In genomic region chr20:37526238-37526838, GRCh38 we compare ENCODE assay signal across 8 cellular contexts. TPM values are rescaled to one million over a fixed set of nuclear protein-coding genes. Genes with fewer than 3 reads are reported as not detected.
DNase-seq lines count a peak whose midpoint lies in the region; ATAC-seq, FAIRE-seq and TF ChIP-seq lines count a peak whose summit lies in the region.

No MANE protein-coding gene starts in this region.

- TF ChIP-seq RAD21 in K562 (CRISPR knock-in tag; conservative IDR thresholded peaks at IDR 0.05 in 1 of 2, IDR thresholded peaks at IDR 0.05 in 1 of 2) = no peak

- H3K27me3 ChIP-seq in K562 (ENCODE audit: control insufficient read depth in 2 of 2, insufficient read depth in 2 of 2, low read length in 2 of 2) (no peaks in the 10 kb centered on the region), smooth muscle cell (ENCODE audit: low read depth) (no peaks in the 10 kb centered on the region)

- BruUV-seq in K562 (replicated peaks; lab: Mats Ljungman, UMichigan) = no TSS peak

- H3K4me1 ChIP-seq in K562 (replicated peaks in 1 of 2; ENCODE audit: control insufficient read depth in 2 of 2, insufficient read depth in 2 of 2, low read length in 2 of 2) = peaks cover 28 to 32% of the 10 kb centered on the region in 2 experiments
- H3K4me1 ChIP-seq in smooth muscle cell (ENCODE audit: low read depth) = peaks cover 5% of the 10 kb centered on the region

- in situ Hi-C loops in K562 (cut with MboI) = loop anchor here (5.0 kb wide), 1 partner anchor 254 kb away; no protein-coding TSS in a partner anchor

- FAIRE-seq in K562 (lab: Jason Lieb, UNC) = peak; percentile 78

- H3K79me2 ChIP-seq in K562 (ENCODE audit: control insufficient read depth, insufficient read depth, low read length) (peaks cover 49% of the 10 kb centered on the region), smooth muscle cell (ENCODE audit: low read depth) (peaks cover 61% of the 10 kb centered on the region)

- TF ChIP-seq POLR2A in K562 (conservative IDR thresholded peaks at IDR 0.05) = no peak

- POLR2A ChIA-PET in K562 (lab: Yijun Ruan, JAX) = interaction anchor here (0.6 to 1.6 kb wide), 6 partner anchors 14 to 250 kb away, joined by 3 to 7 read pairs (median 3); no protein-coding TSS in a partner anchor

- H3F3A ChIP-seq in smooth muscle cell (ENCODE audit: low read depth) = peaks cover 6% of the 10 kb centered on the region

- H3K9me1 ChIP-seq in K562 (ENCODE audit: control insufficient read depth, insufficient read depth, low read length) = peaks cover 4% of the 10 kb centered on the region

- H3K27ac ChIP-seq in K562 (ENCODE audit: extremely low read depth, low read depth, low read length) (peak overlapping the region; percentile 97; the same call in 2 of the 3 replicates), smooth muscle cell (ENCODE audit: low read depth) (peak overlapping the region; percentile 99)

- H4K20me1 ChIP-seq in K562 (replicated peaks; ENCODE audit: control insufficient read depth, insufficient read depth, low read length) (no peaks in the 10 kb centered on the region; the same call in 1 of the 2 replicates), smooth muscle cell (ENCODE audit: low read depth) (peaks cover 49% of the 10 kb centered on the region)

- peaks cover 9% of the 10 kb centered on the region; the same call in 1 of the 3 replicates for H3K36me3 ChIP-seq in K562 (ENCODE audit: control insufficient read depth, insufficient read depth, low read length)
- no peaks in the 10 kb centered on the region for H3K36me3 ChIP-seq in smooth muscle cell (ENCODE audit: low read depth)

- H3K4me3 ChIP-seq in K562 (peak overlapping the region; percentile 84), smooth muscle cell (peak overlapping the region; percentile 99)

- TF ChIP-seq EP300 in K562 (IDR thresholded peaks at IDR 0.05; ENCODE audit: low read length) = peak; percentile 61; the same call in 1 of the 2 replicates

- no peak overlapping the region for H2AFZ ChIP-seq in K562 (ENCODE audit: low read depth, low read length)
- no peak overlapping the region for H2AFZ ChIP-seq in smooth muscle cell (ENCODE audit: low read depth)

- no peak for TF ChIP-seq CTCF in K562 (IDR thresholded peaks at IDR 0.05 in 2 of 3, conservative IDR thresholded peaks at IDR 0.05 in 1 of 3; ENCODE audit: insufficient read depth in 2 of 3, low read depth in 1 of 3, low read length in 3 of 3)
- TF ChIP-seq CTCF in smooth muscle cell (IDR thresholded peaks at IDR 0.05; ENCODE audit: borderline replicate concordance, insufficient read depth, poor library complexity, severe bottlenecking) = no peak

- ATAC-seq in K562 = peak; percentile 11; the same call in 2 of the 3 replicates

- intact Hi-C loops in K562 (cut with micrococcal nuclease) = loop anchor here (5.0 kb wide), 1 partner anchor 134 kb away; no protein-coding TSS in a partner anchor

- CTCF ChIA-PET in K562 (lab: Yijun Ruan, JAX; ENCODE audit: low intra/inter-chr PET ratio) = no interaction called here

- H3K9ac ChIP-seq in K562 (ENCODE audit: insufficient read depth in 1 of 2, low read depth in 2 of 2, low read length in 2 of 2) (peak overlapping the region; percentile 88 to 92; a peak in 2 of 4 replicates), smooth muscle cell (ENCODE audit: low read depth) (peak overlapping the region; percentile 100)

- H3K4me2 ChIP-seq in K562 (ENCODE audit: insufficient read depth, low read length) (peak overlapping the region; percentile 85), smooth muscle cell (peak overlapping the region; percentile 84)

- 0% methylated on average over 9 of the region's 10 CpGs for WGBS in K562 (ENCODE audit: insufficient coverage, low coverage, missing lambda C conversion rate)
- 0% methylated on average over 8 of the region's 10 CpGs for WGBS in smooth muscle cell (ENCODE audit: low lambda C conversion rate)

- peak; percentile 27 for DNase-seq in NCI-H2227 (lab: John Stamatoyannopoulos, UW; ENCODE audit: unreplicated experiment)
- no peak for DNase-seq in NCI-H2227 treated with DMSO at 0.1 percent for 48 hours (lab: John Stamatoyannopoulos, UW)
- peak; percentile 46 for DNase-seq in NAMALWA (ENCODE audit: low spot score)
- DNase-seq in K562 (ENCODE audit: extremely low read depth in 1 of 4, low spot score in 3 of 4) = peak; percentile 68 to 78 (median 73)
- peak; percentile 92 for DNase-seq in iPS-NIHi7 (ENCODE audit: extremely low spot score)
- no peak for DNase-seq in smooth muscle cell (lab: John Stamatoyannopoulos, UW; ENCODE audit: unreplicated experiment)
- DNase-seq in T-helper 9 cell = no peak
- DNase-seq in H4 (ENCODE audit: low spot score) = no peak

- no peaks in the 10 kb centered on the region; the same call in 1 of the 2 replicates for H3K9me3 ChIP-seq in K562 (replicated peaks; ENCODE audit: control insufficient read depth, insufficient read depth, low read depth, low read length)
- H3K9me3 ChIP-seq in smooth muscle cell (replicated peaks; ENCODE audit: low read depth) = no peaks in the 10 kb centered on the region

TF ChIP-seq in K562, 482 proteins besides CTCF, POLR2A, EP300 and RAD21 (continues in another document):
- TF ChIP-seq, protein P1, sequence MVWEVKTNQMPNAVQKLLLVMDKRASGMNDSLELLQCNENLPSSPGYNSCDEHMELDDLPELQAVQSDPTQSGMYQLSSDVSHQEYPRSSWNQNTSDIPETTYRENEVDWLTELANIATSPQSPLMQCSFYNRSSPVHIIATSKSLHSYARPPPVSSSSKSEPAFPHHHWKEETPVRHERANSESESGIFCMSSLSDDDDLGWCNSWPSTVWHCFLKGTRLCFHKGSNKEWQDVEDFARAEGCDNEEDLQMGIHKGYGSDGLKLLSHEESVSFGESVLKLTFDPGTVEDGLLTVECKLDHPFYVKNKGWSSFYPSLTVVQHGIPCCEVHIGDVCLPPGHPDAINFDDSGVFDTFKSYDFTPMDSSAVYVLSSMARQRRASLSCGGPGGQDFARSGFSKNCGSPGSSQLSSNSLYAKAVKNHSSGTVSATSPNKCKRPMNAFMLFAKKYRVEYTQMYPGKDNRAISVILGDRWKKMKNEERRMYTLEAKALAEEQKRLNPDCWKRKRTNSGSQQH (CRISPR knock-in tag; IDR thresholded peaks at IDR 0.05) = no peak
- TF ChIP-seq ATF3 (IDR thresholded peaks at IDR 0.05) (no peak; the same call in 1 of the 2 replicates), ATF3 (CRISPR knock-in tag; conservative IDR thresholded peaks at IDR 0.05) (no peak), ZNF311 (CRISPR knock-in tag; IDR thresholded peaks at IDR 0.05) (no peak), ZNF780A (CRISPR knock-in tag; IDR thresholded peaks at IDR 0.05) (no peak), SUPT5H (IDR thresholded peaks at IDR 0.05) (no peak), ZNF217 (CRISPR knock-in tag; IDR thresholded peaks at IDR 0.05) (no peak), FIP1L1 (IDR thresholded peaks at IDR 0.05; ENCODE audit: low read depth, low read length, poor library complexity, severe bottlenecking) (no peak)

RNA-seq across cellular contexts. Expression of gene BLCAP, which starts 1.3 kb away (rescaled TPM):
- total RNA-seq in K562 (2011; cell fraction: chromatin; rRNA removed; ENCODE audit: low replicate concordance) = 43.7 and 53.8 TPM in 2 replicates
- 36.5 and 40.0 TPM in 2 replicates for total RNA-seq in K562 (2011; cell fraction: nucleolus; rRNA removed)
- 62.1 and 86.8 TPM in 2 replicates for total RNA-seq in K562 (2011; cell fraction: nucleoplasm; rRNA removed)
- 20.6 and 24.2 TPM in 2 replicates for total RNA-seq in K562 (2014; rRNA removed)
- 19.6 and 21.0 TPM in 2 replicates for total RNA-seq in K562 (2014; rRNA removed; fragmentation: Illumina TruSeq; extraction: Trizol)
- total RNA-seq in K562 (2015; rRNA removed; fragmentation: Illumina TruSeq; extraction: Trizol) = 26.4 and 27.6 TPM in 2 replicates
- 30.1 and 34.0 TPM in 2 replicates for total RNA-seq in K562 (2021)
- 29.6 and 41.5 TPM in 2 replicates for polyA plus RNA-seq in K562 (2011; rRNA removed)
- 47.2 and 47.4 TPM in 2 replicates for polyA plus RNA-seq in K562 (2011; cell fraction: cytosol; rRNA removed)
- polyA plus RNA-seq in K562 (2011; cell fraction: nucleus; rRNA removed) = 31.4 and 37.8 TPM in 2 replicates
- 25.2 and 30.6 TPM in 2 replicates for polyA plus RNA-seq in K562 (2012)
- polyA plus RNA-seq in K562 (2014; fragmentation: Illumina TruSeq; extraction: Trizol) = 31.5 and 31.9 TPM in 2 replicates
- polyA plus RNA-seq in K562 (2014; fragmentation: Nextera tagmentation; extraction: Ambion mirVana) = 10 to 100 TPM; 16.9 to 17.3 TPM
- 37.1 and 38.9 TPM in 2 replicates for polyA plus RNA-seq in K562 (2014; rRNA removed)
- polyA minus RNA-seq in K562 (2011; rRNA and poly(A)+ RNA removed) = 23.6 and 40.0 TPM in 2 replicates
- polyA minus RNA-seq in K562 (2011; cell fraction: cytosol; rRNA and poly(A)+ RNA removed) = 11.2 and 17.5 TPM in 2 replicates
- polyA minus RNA-seq in K562 (2011; cell fraction: nucleus; rRNA and poly(A)+ RNA removed) = 9.4 and 10.1 TPM in 2 replicates
- 45.9 and 50.7 TPM in 2 replicates for total RNA-seq in smooth muscle cell
- polyA plus RNA-seq in smooth muscle cell = 34.2 and 49.2 TPM in 2 replicates
- 37.1 and 50.3 TPM in 2 replicates for total RNA-seq in H4 (2014; rRNA removed; shearing (Covaris generic))

RNA-seq across cellular contexts. Expression of gene NNAT, which starts 5.3 kb away (rescaled TPM):
- not detected in 2 replicates for total RNA-seq in K562 (2011; cell fraction: chromatin; rRNA removed; ENCODE audit: low replicate concordance)
- total RNA-seq in K562 (2011; cell fraction: nucleolus; rRNA removed) = not detected in 2 replicates
- not detected in 2 replicates for total RNA-seq in K562 (2011; cell fraction: nucleoplasm; rRNA removed)
- not detected in 2 replicates for total RNA-seq in K562 (2014; rRNA removed)
- total RNA-seq in K562 (2014; rRNA removed; fragmentation: Illumina TruSeq; extraction: Trizol) = not detected in 2 replicates
- not detected in 2 replicates for total RNA-seq in K562 (2015; rRNA removed; fragmentation: Illumina TruSeq; extraction: Trizol)
- total RNA-seq in K562 (2021) = 0.13 TPM in 1 of 2 replicates, not detected in the other
- polyA plus RNA-seq in K562 (2011; rRNA removed) = not detected in 2 replicates
- not detected in 2 replicates for polyA plus RNA-seq in K562 (2011; cell fraction: cytosol; rRNA removed)
- polyA plus RNA-seq in K562 (2011; cell fraction: nucleus; rRNA removed) = not detected in 2 replicates
- polyA plus RNA-seq in K562 (2012) = 0.34 and 0.64 TPM in 2 replicates
- not detected in 2 replicates for polyA plus RNA-seq in K562 (2014; fragmentation: Illumina TruSeq; extraction: Trizol)
- polyA plus RNA-seq in K562 (2014; fragmentation: Nextera tagmentation; extraction: Ambion mirVana) = not detected
- polyA plus RNA-seq in K562 (2014; rRNA removed) = not detected in 2 replicates
- polyA minus RNA-seq in K562 (2011; rRNA and poly(A)+ RNA removed) = not detected in 2 replicates
- not detected in 2 replicates for polyA minus RNA-seq in K562 (2011; cell fraction: cytosol; rRNA and poly(A)+ RNA removed)
- not detected in 2 replicates for polyA minus RNA-seq in K562 (2011; cell fraction: nucleus; rRNA and poly(A)+ RNA removed)
- 6.5 TPM in 1 of 2 replicates, not detected in the other for total RNA-seq in smooth muscle cell
- 0.22 and 0.35 TPM in 2 replicates for polyA plus RNA-seq in smooth muscle cell
- total RNA-seq in H4 (2014; rRNA removed; shearing (Covaris generic)) = not detected in 2 replicates

Comparison
In these comparisons a context has a peak if more than half of its experiments do, and no peak if none do; other contexts are left out.
1. DNase-seq: peak in NCI-H2227 (single experiment), NAMALWA (single experiment), K562 (4 of 4) and iPS-NIHi7 (single experiment); none in NCI-H2227 treated with DMSO at 0.1 percent for 48 hours (single experiment), smooth muscle cell (single experiment), T-helper 9 cell (single experiment) and H4 (single experiment).